8 cellular contexts compared by ENCODE assay signal in genomic region chr15:79339588-79340314, GRCh38. TPM values are rescaled to one million over a fixed set of nuclear protein-coding genes. Genes with fewer than 3 reads are reported as not detected.
DNase-seq lines count a peak whose midpoint lies in the region; ATAC-seq, FAIRE-seq and TF ChIP-seq lines count a peak whose summit lies in the region.

No MANE protein-coding gene starts in this region.

- no peak for TF ChIP-seq POLR2A in A549 (IDR thresholded peaks at IDR 0.05; ENCODE audit: low read length)

- H3K4me3 ChIP-seq in A549: no peak overlapping the region

- WGBS in A549 (ENCODE audit: missing lambda C conversion rate): 77% methylated on average over 3 of the region's 3 CpGs

- no peak overlapping the region for H3K4me2 ChIP-seq in A549

- TF ChIP-seq RAD21 in A549 (conservative IDR thresholded peaks at IDR 0.05 in 1 of 2, IDR thresholded peaks at IDR 0.05 in 1 of 2): peak; percentile 82 to 83

- POLR2A ChIA-PET in A549 (lab: Yijun Ruan, JAX) (no interaction called here), GM10248 (lab: Yijun Ruan, JAX) (no interaction called here)

- DNase-seq in A549 (ENCODE audit: low read depth in 1 of 2, low spot score in 1 of 2) (peak; percentile 47 to 57), GM10248 (ENCODE audit: extremely low spot score) (peak; percentile 40), NCI-H524 (lab: John Stamatoyannopoulos, UW) (peak; percentile 37 to 65), cerebellum (ENCODE audit: low spot score) (peak; percentile 65), midbrain (lab: John Stamatoyannopoulos, UW) (peak; percentile 14), activated gamma-delta T cell treated with Interleukin-2 at 50 U/mL for 16 hours (no peak)
- no peak for DNase-seq in activated naive CD4-positive, alpha-beta T cell treated with anti-CD3 and anti-CD28 coated beads, Interleukin-2, amount 50 U/mL, for 16 hours

- CTCF ChIA-PET in A549 (lab: Yijun Ruan, JAX) (interaction anchor here (0.6 to 3.3 kb wide), 57 partner anchors 8 to 837 kb away, joined by 3 to 75 read pairs (median 4); partner anchors contain the start of genes MINAR1 and TMED3), GM10248 (lab: Yijun Ruan, JAX) (interaction anchor here (0.6 to 8.5 kb wide), 34 partner anchors 9 to 1446 kb away, joined by 3 to 84 read pairs (median 4); no protein-coding TSS in a partner anchor)

- no peak for TF ChIP-seq EP300 in A549 (IDR thresholded peaks at IDR 0.05)

- peak; percentile 74 for FAIRE-seq in A549 (lab: Jason Lieb, UNC)

- ATAC-seq in A549 (peak; percentile 70 to 81), GM18867 (IDR thresholded peaks at IDR 0.05; ENCODE audit: unreplicated experiment) (no peak)

- H3K4me1 ChIP-seq in A549: no peaks in the 10 kb centered on the region

- H3K9me3 ChIP-seq in A549: no peaks in the 10 kb centered on the region

- peak; percentile 92 for TF ChIP-seq CTCF in A549 (IDR thresholded peaks at IDR 0.05)
- peak; percentile 45 for TF ChIP-seq CTCF in GM10248 (IDR thresholded peaks at IDR 0.05; ENCODE audit: control extremely low read depth, extremely low read depth, low read depth, missing control alignments)

- H3K27ac ChIP-seq in A549: no peak overlapping the region

TF ChIP-seq in A549, 52 proteins besides CTCF, POLR2A, EP300 and RAD21:
- TF ChIP-seq MAX (IDR thresholded peaks at IDR 0.05) (no peak), CHD2 (IDR thresholded peaks at IDR 0.05; ENCODE audit: low read length, partially characterized antibody) (no peak), CHD4 (IDR thresholded peaks at IDR 0.05; ENCODE audit: borderline replicate concordance) (no peak), HEYL (CRISPR knock-in tag; IDR thresholded peaks at IDR 0.05) (no peak), SMC3 (IDR thresholded peaks at IDR 0.05) (peak; percentile 58), RCOR1 (IDR thresholded peaks at IDR 0.05; ENCODE audit: low read depth, low read length) (no peak)

RNA-seq across cellular contexts. Expression of gene TMED3, which starts 28.8 kb away (rescaled TPM):
- 202 and 220 TPM in 2 replicates for polyA plus RNA-seq in A549 (2011; rRNA removed)
- 221 and 267 TPM in 2 replicates for polyA plus RNA-seq in A549 (2012; cell fraction: cytosol; rRNA removed)
- 173 and 184 TPM in 2 replicates for polyA plus RNA-seq in A549 (2012; cell fraction: nucleus; rRNA removed)
- 144 to 149 TPM (median 149 TPM) in 3 replicates for polyA plus RNA-seq in A549 (2017; fragmentation: RNase III; extraction: RNeasy Plus Mini Kit Qiagen cat#74134 plus additional on column Dnase treatment)
- 119 and 144 TPM in 2 replicates for polyA minus RNA-seq in A549 (2011; rRNA and poly(A)+ RNA removed)
- total RNA-seq in cerebellum: 32.3 TPM

RNA-seq across cellular contexts. Expression of gene ANKRD34C, which starts 57.2 kb away (rescaled TPM):
- polyA plus RNA-seq in A549 (2011; rRNA removed) (not detected in 2 replicates), A549 (2017; fragmentation: RNase III; extraction: RNeasy Plus Mini Kit Qiagen cat#74134 plus additional on column Dnase treatment) (not detected in 3 replicates)
- not detected in 2 replicates for polyA plus RNA-seq in A549 (2012; cell fraction: cytosol; rRNA removed)
- polyA plus RNA-seq in A549 (2012; cell fraction: nucleus; rRNA removed): not detected in 2 replicates
- not detected in 2 replicates for polyA minus RNA-seq in A549 (2011; rRNA and poly(A)+ RNA removed)
- 2.4 TPM for total RNA-seq in cerebellum

Comparison
In these comparisons a context has a peak if more than half of its experiments do, and no peak if none do; other contexts are left out.
1. DNase-seq: peak in A549 (2 of 2), GM10248 (single experiment), NCI-H524 (2 of 2), cerebellum (single experiment) and midbrain (single experiment); none in activated gamma-delta T cell treated with Interleukin-2 at 50 U/mL for 16 hours (single experiment) and activated naive CD4-positive, alpha-beta T cell treated with anti-CD3 and anti-CD28 coated beads, Interleukin-2, amount 50 U/mL, for 16 hours (single experiment).